In genomic region chr15:48855501-48856440, GRCh38 we compare ENCODE assay signal across 8 cellular contexts. TPM values are rescaled to one million over a fixed set of nuclear protein-coding genes. Genes with fewer than 3 reads are reported as not detected.
DNase-seq lines count a peak whose midpoint lies in the region; ATAC-seq and TF ChIP-seq lines count a peak whose summit lies in the region.

No MANE protein-coding gene starts in this region.

- ATAC-seq in body of pancreas (peak; percentile 75), GM18867 (IDR thresholded peaks at IDR 0.05; ENCODE audit: unreplicated experiment) (no peak)

- H3K4me3 ChIP-seq in body of pancreas, result no peak overlapping the region

- intact Hi-C loops in body of pancreas (cut with DNase I), result loop anchor here (10.0 kb wide), 2 partner anchors 491 to 569 kb away; partner anchors contain the start of gene FGF7

- TF ChIP-seq CTCF in C4-2B (conservative IDR thresholded peaks at IDR 0.05), result peak; percentile 83
- peak; percentile 30 to 70 (median 52) for TF ChIP-seq CTCF in body of pancreas (IDR thresholded peaks at IDR 0.05)

- no peaks in the 10 kb centered on the region for H3K27me3 ChIP-seq in body of pancreas

- no peak for TF ChIP-seq POLR2A in body of pancreas (IDR thresholded peaks at IDR 0.05)

- peak; percentile 61 for DNase-seq in LHCN-M2 (ENCODE audit: low read depth)
- DNase-seq in body of pancreas, result peak; percentile 17 to 53 (median 34)
- DNase-seq in lung microvascular endothelial cell (ENCODE audit: low read depth in 2 of 2), result peak; percentile 64 to 77
- no peak for DNase-seq in NCI-H187 (lab: John Stamatoyannopoulos, UW)
- DNase-seq in stimulated activated naive CD4-positive, alpha-beta T cell (lab: John Stamatoyannopoulos, UW), result no peak
- DNase-seq in NCI-H2029 (lab: John Stamatoyannopoulos, UW), result no peak

- peaks cover 9% of the 10 kb centered on the region for H3K4me1 ChIP-seq in body of pancreas

- H3K36me3 ChIP-seq in body of pancreas (replicated peaks in 1 of 2; ENCODE audit: insufficient read depth in 1 of 2, low read depth in 2 of 2), result no peaks in the 10 kb centered on the region

- WGBS in body of pancreas, 2 donors, result 12 to 14% methylated on average over 6 of the region's 6 CpGs

- H3K27ac ChIP-seq in C4-2B (no peak overlapping the region), body of pancreas (no peak overlapping the region)

- no peaks in the 10 kb centered on the region for H3K9me3 ChIP-seq in body of pancreas

RNA-seq across cellular contexts. Expression of gene EID1, which starts 22.2 kb away (rescaled TPM):
- total RNA-seq in LHCN-M2 (2014; rRNA removed) (229 and 243 TPM in 2 replicates), body of pancreas (100 to 1,000 TPM in 1 of 2 donors, 10 to 100 TPM in 1; 60.0 to 182 TPM), lung microvascular endothelial cell (125 and 132 TPM in 2 replicates)
- 124 TPM for polyA plus RNA-seq in LHCN-M2 (2012)

RNA-seq across cellular contexts. Expression of gene CEP152, which starts 44.9 kb away (rescaled TPM):
- total RNA-seq in LHCN-M2 (2014; rRNA removed), result 10.0 and 12.4 TPM in 2 replicates
- 1.3 TPM for polyA plus RNA-seq in LHCN-M2 (2012)
- 1 to 10 TPM; 3.6 to 7.9 TPM for total RNA-seq in body of pancreas
- 0.79 and 4.4 TPM in 2 replicates for total RNA-seq in lung microvascular endothelial cell

Comparison
In these comparisons a context has a peak if more than half of its experiments do, and no peak if none do; other contexts are left out.
1. DNase-seq: peak in LHCN-M2 (single experiment), body of pancreas (4 of 4) and lung microvascular endothelial cell (2 of 2); none in NCI-H187 (0 of 2), stimulated activated naive CD4-positive, alpha-beta T cell (0 of 6) and NCI-H2029 (single experiment).